Comparison of ENCODE assay signal across 2 cellular contexts in the genomic region with DNA sequence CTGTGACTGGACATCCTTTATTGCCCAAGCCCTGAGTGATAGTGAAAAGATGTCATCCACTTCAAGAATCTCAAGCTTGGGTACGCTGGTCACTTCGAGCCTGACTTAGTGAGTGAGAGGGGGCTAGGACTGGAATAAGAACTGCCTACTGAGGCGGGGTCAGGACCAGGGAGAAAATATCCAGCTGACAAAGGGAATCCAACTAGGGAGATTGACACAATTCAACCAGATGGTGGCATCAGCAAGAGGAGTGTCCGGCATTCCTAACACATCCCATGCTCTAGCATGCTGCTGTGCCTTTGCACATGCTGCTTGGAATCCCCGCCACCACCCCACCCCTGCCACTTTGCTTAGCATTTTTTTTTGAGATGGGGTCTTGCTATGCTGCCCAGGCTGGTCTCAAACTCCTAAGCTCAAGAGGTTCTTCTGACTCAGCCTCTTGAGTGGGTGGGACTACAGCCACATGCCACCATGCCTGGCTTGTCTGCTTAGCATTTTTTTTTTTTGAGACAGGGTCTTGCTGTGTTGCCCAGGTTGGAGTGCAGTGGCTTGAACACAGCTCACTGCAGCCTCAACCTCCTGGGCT.
TF ChIP-seq lines count a peak whose summit lies in the region.

No MANE protein-coding gene starts in this region.

TF ChIP-seq in HCT116, 20 proteins besides CTCF, POLR2A, EP300 and RAD21:
- no peak for TF ChIP-seq ELF1 (IDR thresholded peaks at IDR 0.05; ENCODE audit: borderline replicate concordance, low read depth)
- TF ChIP-seq JUND (IDR thresholded peaks at IDR 0.05): no peak
- TF ChIP-seq EZH2 (IDR thresholded peaks at IDR 0.05): no peak
- TF ChIP-seq EGR1 (IDR thresholded peaks at IDR 0.05; ENCODE audit: low read depth): no peak
- TF ChIP-seq POLR2AphosphoS5 (IDR thresholded peaks at IDR 0.05; ENCODE audit: low read depth, low read length): no peak
- TF ChIP-seq ZFX (IDR thresholded peaks at IDR 0.05): no peak
- no peak for TF ChIP-seq FOSL1 (IDR thresholded peaks at IDR 0.05; ENCODE audit: low read depth)
- TF ChIP-seq, protein P1, sequence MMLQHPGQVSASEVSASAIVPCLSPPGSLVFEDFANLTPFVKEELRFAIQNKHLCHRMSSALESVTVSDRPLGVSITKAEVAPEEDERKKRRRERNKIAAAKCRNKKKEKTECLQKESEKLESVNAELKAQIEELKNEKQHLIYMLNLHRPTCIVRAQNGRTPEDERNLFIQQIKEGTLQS (IDR thresholded peaks at IDR 0.05): no peak
- no peak for TF ChIP-seq CBX3 (IDR thresholded peaks at IDR 0.05; ENCODE audit: low read depth)
- TF ChIP-seq SRF (IDR thresholded peaks at IDR 0.05; ENCODE audit: low read depth): no peak
- TF ChIP-seq EZH2phosphoT487 (IDR thresholded peaks at IDR 0.05; ENCODE audit: borderline replicate concordance): no peak
- no peak for TF ChIP-seq SIN3A (IDR thresholded peaks at IDR 0.05; ENCODE audit: low read depth)
- TF ChIP-seq, protein P2, sequence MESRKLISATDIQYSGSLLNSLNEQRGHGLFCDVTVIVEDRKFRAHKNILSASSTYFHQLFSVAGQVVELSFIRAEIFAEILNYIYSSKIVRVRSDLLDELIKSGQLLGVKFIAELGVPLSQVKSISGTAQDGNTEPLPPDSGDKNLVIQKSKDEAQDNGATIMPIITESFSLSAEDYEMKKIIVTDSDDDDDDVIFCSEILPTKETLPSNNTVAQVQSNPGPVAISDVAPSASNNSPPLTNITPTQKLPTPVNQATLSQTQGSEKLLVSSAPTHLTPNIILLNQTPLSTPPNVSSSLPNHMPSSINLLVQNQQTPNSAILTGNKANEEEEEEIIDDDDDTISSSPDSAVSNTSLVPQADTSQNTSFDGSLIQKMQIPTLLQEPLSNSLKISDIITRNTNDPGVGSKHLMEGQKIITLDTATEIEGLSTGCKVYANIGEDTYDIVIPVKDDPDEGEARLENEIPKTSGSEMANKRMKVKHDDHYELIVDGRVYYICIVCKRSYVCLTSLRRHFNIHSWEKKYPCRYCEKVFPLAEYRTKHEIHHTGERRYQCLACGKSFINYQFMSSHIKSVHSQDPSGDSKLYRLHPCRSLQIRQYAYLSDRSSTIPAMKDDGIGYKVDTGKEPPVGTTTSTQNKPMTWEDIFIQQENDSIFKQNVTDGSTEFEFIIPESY (IDR thresholded peaks at IDR 0.05; ENCODE audit: extremely low read depth, insufficient replicate concordance, low read length): no peak
- no peak for TF ChIP-seq ZNF274 (IDR thresholded peaks at IDR 0.05; ENCODE audit: low read depth, low read length)
- TF ChIP-seq, protein P3, sequence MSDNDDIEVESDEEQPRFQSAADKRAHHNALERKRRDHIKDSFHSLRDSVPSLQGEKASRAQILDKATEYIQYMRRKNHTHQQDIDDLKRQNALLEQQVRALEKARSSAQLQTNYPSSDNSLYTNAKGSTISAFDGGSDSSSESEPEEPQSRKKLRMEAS (IDR thresholded peaks at IDR 0.05): no peak
- TF ChIP-seq, protein P4, sequence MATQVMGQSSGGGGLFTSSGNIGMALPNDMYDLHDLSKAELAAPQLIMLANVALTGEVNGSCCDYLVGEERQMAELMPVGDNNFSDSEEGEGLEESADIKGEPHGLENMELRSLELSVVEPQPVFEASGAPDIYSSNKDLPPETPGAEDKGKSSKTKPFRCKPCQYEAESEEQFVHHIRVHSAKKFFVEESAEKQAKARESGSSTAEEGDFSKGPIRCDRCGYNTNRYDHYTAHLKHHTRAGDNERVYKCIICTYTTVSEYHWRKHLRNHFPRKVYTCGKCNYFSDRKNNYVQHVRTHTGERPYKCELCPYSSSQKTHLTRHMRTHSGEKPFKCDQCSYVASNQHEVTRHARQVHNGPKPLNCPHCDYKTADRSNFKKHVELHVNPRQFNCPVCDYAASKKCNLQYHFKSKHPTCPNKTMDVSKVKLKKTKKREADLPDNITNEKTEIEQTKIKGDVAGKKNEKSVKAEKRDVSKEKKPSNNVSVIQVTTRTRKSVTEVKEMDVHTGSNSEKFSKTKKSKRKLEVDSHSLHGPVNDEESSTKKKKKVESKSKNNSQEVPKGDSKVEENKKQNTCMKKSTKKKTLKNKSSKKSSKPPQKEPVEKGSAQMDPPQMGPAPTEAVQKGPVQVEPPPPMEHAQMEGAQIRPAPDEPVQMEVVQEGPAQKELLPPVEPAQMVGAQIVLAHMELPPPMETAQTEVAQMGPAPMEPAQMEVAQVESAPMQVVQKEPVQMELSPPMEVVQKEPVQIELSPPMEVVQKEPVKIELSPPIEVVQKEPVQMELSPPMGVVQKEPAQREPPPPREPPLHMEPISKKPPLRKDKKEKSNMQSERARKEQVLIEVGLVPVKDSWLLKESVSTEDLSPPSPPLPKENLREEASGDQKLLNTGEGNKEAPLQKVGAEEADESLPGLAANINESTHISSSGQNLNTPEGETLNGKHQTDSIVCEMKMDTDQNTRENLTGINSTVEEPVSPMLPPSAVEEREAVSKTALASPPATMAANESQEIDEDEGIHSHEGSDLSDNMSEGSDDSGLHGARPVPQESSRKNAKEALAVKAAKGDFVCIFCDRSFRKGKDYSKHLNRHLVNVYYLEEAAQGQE (IDR thresholded peaks at IDR 0.05; ENCODE audit: low read depth): no peak
- no peak for TF ChIP-seq CEBPB (IDR thresholded peaks at IDR 0.05; ENCODE audit: low read depth)
- TF ChIP-seq TCF7L2 (IDR thresholded peaks at IDR 0.05; ENCODE audit: borderline replicate concordance, extremely low read depth, insufficient read depth, insufficient read length): no peak
- no peak for TF ChIP-seq SP1 (IDR thresholded peaks at IDR 0.05; ENCODE audit: low read depth)
- TF ChIP-seq YY1 (IDR thresholded peaks at IDR 0.05; ENCODE audit: extremely low read depth, insufficient replicate concordance, low read depth, low read length): no peak

TF ChIP-seq in K562, 482 proteins besides CTCF, POLR2A, EP300 and RAD21:
- no peak for TF ChIP-seq DACH1 (IDR thresholded peaks at IDR 0.05; ENCODE audit: partially characterized antibody)
- TF ChIP-seq HDAC3 (IDR thresholded peaks at IDR 0.05; ENCODE audit: borderline replicate concordance, partially characterized antibody): no peak
- TF ChIP-seq STAG1 (CRISPR knock-in tag; IDR thresholded peaks at IDR 0.05; ENCODE audit: borderline replicate concordance): no peak
- TF ChIP-seq TAL1 (IDR thresholded peaks at IDR 0.05): no peak
- 0 out of 2 replicates have a peak, but pooled peaks have one; percentile 7 for TF ChIP-seq PKNOX1 (IDR thresholded peaks at IDR 0.05)
- TF ChIP-seq ZNF76 (CRISPR knock-in tag; IDR thresholded peaks at IDR 0.05; ENCODE audit: borderline replicate concordance): no peak
- TF ChIP-seq, protein P5, sequence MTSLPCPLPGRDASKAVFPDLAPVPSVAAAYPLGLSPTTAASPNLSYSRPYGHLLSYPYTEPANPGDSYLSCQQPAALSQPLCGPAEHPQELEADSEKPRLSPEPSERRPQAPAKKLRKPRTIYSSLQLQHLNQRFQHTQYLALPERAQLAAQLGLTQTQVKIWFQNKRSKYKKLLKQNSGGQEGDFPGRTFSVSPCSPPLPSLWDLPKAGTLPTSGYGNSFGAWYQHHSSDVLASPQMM (CRISPR knock-in tag; IDR thresholded peaks at IDR 0.05): no peak
- TF ChIP-seq SUPT5H (IDR thresholded peaks at IDR 0.05): no peak
- no peak for TF ChIP-seq THRAP3 (IDR thresholded peaks at IDR 0.05; ENCODE audit: borderline replicate concordance)
- TF ChIP-seq ZNF232 (CRISPR knock-in tag; IDR thresholded peaks at IDR 0.05): no peak
- no peak for TF ChIP-seq ZNF140 (CRISPR knock-in tag; IDR thresholded peaks at IDR 0.05)
- 0 out of 2 replicates have a peak, but pooled peaks have one; percentile 23 for TF ChIP-seq USF1 (CRISPR knock-in tag; IDR thresholded peaks at IDR 0.05)
- no peak for TF ChIP-seq TFAM (CRISPR knock-in tag; conservative IDR thresholded peaks at IDR 0.05)
- peak; percentile 70 for TF ChIP-seq BCOR (IDR thresholded peaks at IDR 0.05)
- TF ChIP-seq ZNF121 (CRISPR knock-in tag; conservative IDR thresholded peaks at IDR 0.05): peak; percentile 98
- no peak for TF ChIP-seq ZBTB8A (IDR thresholded peaks at IDR 0.05; ENCODE audit: partially characterized antibody)
- no peak for TF ChIP-seq EHMT2 (IDR thresholded peaks at IDR 0.05)
- no peak for TF ChIP-seq SIRT6 (IDR thresholded peaks at IDR 0.05; ENCODE audit: low read depth, low read length)
